Comparison of ENCODE assay signal across 16 cellular contexts in the genomic region with DNA sequence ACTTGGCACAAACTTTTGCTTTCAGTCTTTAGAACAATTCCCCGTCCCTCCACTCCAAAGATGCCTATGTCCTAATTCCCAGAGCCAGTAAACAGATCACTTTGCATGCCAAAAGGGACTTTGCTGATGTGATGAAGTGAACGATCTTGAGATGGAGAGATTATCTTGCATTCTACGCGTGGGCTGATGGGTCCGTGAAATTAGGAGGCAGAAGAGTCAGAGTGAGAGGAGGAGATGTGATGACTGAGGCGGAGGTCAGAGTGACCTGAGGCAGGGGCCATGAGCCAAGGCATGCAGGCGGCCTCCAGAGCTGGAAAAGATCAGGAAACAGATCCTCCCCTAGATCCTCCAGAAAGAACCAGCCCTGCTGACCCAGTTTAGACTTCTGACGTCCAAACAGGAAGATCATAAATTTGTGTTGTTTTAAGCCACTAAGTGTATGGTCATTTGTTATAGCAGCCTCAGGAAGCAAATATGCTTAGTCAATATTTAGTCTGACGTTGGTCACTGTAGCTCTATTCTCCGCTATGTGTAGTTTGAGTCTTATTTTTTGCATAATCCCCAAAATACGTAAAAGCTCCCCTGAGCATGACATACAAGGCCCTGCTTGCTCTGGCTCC.
DNase-seq lines count a peak whose midpoint lies in the region; ATAC-seq and TF ChIP-seq lines count a peak whose summit lies in the region.
"Had no signal": no experiment of that assay in that cellular context is flagged by ENCODE, and none has a peak within 500 bp of the region (broad histone marks: within the 10 kb centered on the region; RNA-seq: fewer than 3 reads in every experiment).

No MANE protein-coding gene starts in this region.

- WGBS in IMR-90 (ENCODE audit: extremely low coverage in 2 of 2, insufficient read length in 1 of 2), 2 experiments = no CpG with 5 or more reads among the region's 11 CpGs

- H3K9me3 ChIP-seq in IMR-90 (ENCODE audit: control insufficient read depth, insufficient read depth, low read length) (peaks cover 2% of the 10 kb centered on the region), uterus (no peaks in the 10 kb centered on the region)

- H3K4me1 ChIP-seq in IMR-90 (ENCODE audit: control insufficient read depth, insufficient read depth, low read length) (peaks cover 17% of the 10 kb centered on the region), uterus (no peaks in the 10 kb centered on the region)

- POLR2A ChIA-PET in IMR-90 (lab: Charles Lee; ENCODE audit: unreplicated experiment) = interaction anchor here (0.6 kb wide), 1 partner anchor 129 kb away, joined by 7 read pairs; no protein-coding TSS in a partner anchor

- no peak overlapping the region for H3K4me2 ChIP-seq in IMR-90 (ENCODE audit: low read depth, low read length)
- H3K4me2 ChIP-seq: GM23338 had no signal

- H3K27ac ChIP-seq in IMR-90 (ENCODE audit: insufficient read depth, low read length) = no peak overlapping the region
- H3K27ac ChIP-seq in uterus = peak overlapping the region in 1 of 2 donors; percentile 66
- H3K27ac ChIP-seq: BLaER1 treated with 17β-estradiol and CSF1 and Interleukin-3, amounts not matched to agents 10 nM and 100 nM had no signal

- H4K20me1 ChIP-seq in IMR-90 (ENCODE audit: insufficient read depth, low read length) = no peaks in the 10 kb centered on the region
- H4K20me1 ChIP-seq: BLaER1 treated with 17β-estradiol and CSF1 and Interleukin-3, amounts not matched to agents 10 nM and 100 nM had no signal

- BruUV-seq in IMR-90 (replicated peaks; lab: Mats Ljungman, UMichigan) = no TSS peak

- no peaks in the 10 kb centered on the region for H3K9me3 Mint-ChIP-seq in activated naive CD4-positive, alpha-beta T cell treated with anti-CD3 and anti-CD28 coated beads, Interleukin-2, amount 50 U/mL, for 24 hours
- H3K9me3 Mint-ChIP-seq: CD4-positive, alpha-beta T cell had no signal

- TF ChIP-seq POLR2A in IMR-90 (IDR thresholded peaks at IDR 0.05; ENCODE audit: low read depth, low read length) (no peak), uterus (IDR thresholded peaks at IDR 0.05) (no peak)

- peak overlapping the region; percentile 26; the same call in 1 of the 2 replicates for H3K18ac ChIP-seq in IMR-90 (ENCODE audit: low read depth, low read length)

- H2AFZ ChIP-seq in IMR-90 (replicated peaks; ENCODE audit: low read length, poor library complexity) = no peak overlapping the region
- H2AFZ ChIP-seq: GM23338 had no signal

- peak overlapping the region; percentile 62; the same call in 1 of the 2 replicates for H2BK120ac ChIP-seq in IMR-90 (ENCODE audit: low read depth, low read length)

- in situ Hi-C loops in IMR-90 (cut with MboI; ENCODE audit: low sequenced_read_pairs) = no loop called here

- intact Hi-C loops in IMR-90 (cut with micrococcal nuclease) (no loop called here), uterus (cut with DNase I; ENCODE audit: low total_unique reads) (no loop called here)

- H3K27me3 Mint-ChIP-seq in activated naive CD4-positive, alpha-beta T cell treated with anti-CD3 and anti-CD28 coated beads, Interleukin-2, amount 50 U/mL, for 24 hours = no peaks in the 10 kb centered on the region
- H3K27me3 Mint-ChIP-seq: CD4-positive, alpha-beta T cell had no signal

- no peak for DNase-seq in activated naive CD4-positive, alpha-beta T cell treated with Interleukin-2 at 50 U/mL for 16 hours
- DNase-seq in IMR-90 (no peak), fibroblast of villous mesenchyme (ENCODE audit: low read depth) (peak; percentile 70), uterus (peak; percentile 65 to 73), NCI-H226 (no peak)
- DNase-seq: ACHN; CD4-positive, alpha-beta T cell; DMS153; H7 had no signal

- no peak overlapping the region for H2BK5ac ChIP-seq in IMR-90 (ENCODE audit: low read depth, low read length, poor library complexity, severe bottlenecking)

- no peaks in the 10 kb centered on the region for H3K36me3 Mint-ChIP-seq in activated naive CD4-positive, alpha-beta T cell treated with anti-CD3 and anti-CD28 coated beads, Interleukin-2, amount 50 U/mL, for 24 hours

- dilution Hi-C loops in IMR-90 (cut with HindIII; ENCODE audit: low sequenced_read_pairs, unreplicated experiment) = no loop called here

- CTCF ChIA-PET in IMR-90 (lab: Yijun Ruan, JAX) = no interaction called here

- H3K9me1 ChIP-seq in IMR-90 (ENCODE audit: insufficient read depth, low read length) = peaks cover 15% of the 10 kb centered on the region

- no peak overlapping the region for H4K5ac ChIP-seq in IMR-90 (ENCODE audit: low read depth, low read length)

- no peak for TF ChIP-seq CTCF in IMR-90 (conservative IDR thresholded peaks at IDR 0.05; ENCODE audit: low read depth, low read length)
- TF ChIP-seq CTCF in fibroblast of villous mesenchyme (IDR thresholded peaks at IDR 0.05; ENCODE audit: insufficient read depth, low read depth, low read length) = no peak
- no peak for TF ChIP-seq CTCF in uterus (IDR thresholded peaks at IDR 0.05)

- H3K36me3 ChIP-seq in IMR-90 (ENCODE audit: control insufficient read depth, insufficient read depth, low read length) (no peaks in the 10 kb centered on the region), uterus (no peaks in the 10 kb centered on the region)
- H3K36me3 ChIP-seq: BLaER1 treated with 17β-estradiol and CSF1 and Interleukin-3, amounts not matched to agents 10 nM and 100 nM had no signal

- TF ChIP-seq RAD21 in IMR-90 (IDR thresholded peaks at IDR 0.05; ENCODE audit: low read length) = no peak

- H3K4me1 Mint-ChIP-seq in activated naive CD4-positive, alpha-beta T cell treated with anti-CD3 and anti-CD28 coated beads, Interleukin-2, amount 50 U/mL, for 24 hours = peaks cover 44% of the 10 kb centered on the region
- H3K4me1 Mint-ChIP-seq: GM23338 had no signal

- peak overlapping the region; percentile 44 for H3K27ac Mint-ChIP-seq in activated naive CD4-positive, alpha-beta T cell treated with anti-CD3 and anti-CD28 coated beads, Interleukin-2, amount 50 U/mL, for 24 hours
- H3K27ac Mint-ChIP-seq: CD4-positive, alpha-beta T cell; GM23338 had no signal

- H2BK20ac ChIP-seq in IMR-90 (ENCODE audit: low read depth, low read length) = no peak overlapping the region

- H3K4ac ChIP-seq in IMR-90 (ENCODE audit: low read depth, low read length) = no peak overlapping the region

- no peak overlapping the region for H3K14ac ChIP-seq in IMR-90 (replicated peaks; ENCODE audit: low read depth, low read length)

- H3K79me1 ChIP-seq in IMR-90 (ENCODE audit: low read depth in 1 of 2, low read length in 2 of 2) = no peaks in the 10 kb centered on the region; a peak in 1 of 4 replicates

- no peak overlapping the region for H3K23ac ChIP-seq in IMR-90 (ENCODE audit: low read depth, low read length)

- no peak overlapping the region for H3K4me3 ChIP-seq in IMR-90 (ENCODE audit: insufficient read depth, low read depth, low read length)
- H3K4me3 ChIP-seq in fibroblast of villous mesenchyme (ENCODE audit: low read depth, low read length) = no peak overlapping the region
- no peak overlapping the region for H3K4me3 ChIP-seq in uterus
- H3K4me3 ChIP-seq: BLaER1 treated with 17β-estradiol and CSF1 and Interleukin-3, amounts not matched to agents 10 nM and 100 nM; GM12878; GM23338; K562 had no signal

- no peak for ATAC-seq in IMR-90 (ENCODE audit: low read depth)
- ATAC-seq in GM19395 (IDR thresholded peaks at IDR 0.05; ENCODE audit: unreplicated experiment) = no peak
- ATAC-seq in HG02840 (IDR thresholded peaks at IDR 0.05; ENCODE audit: low FRiP score, unreplicated experiment) = no peak
- ATAC-seq: GM12878, GM23338, K562 had no signal

- no peak overlapping the region for H4K91ac ChIP-seq in IMR-90 (ENCODE audit: insufficient read depth, low read depth, low read length)

- no peak overlapping the region for H3K56ac ChIP-seq in IMR-90 (ENCODE audit: extremely low read depth, insufficient read depth, low read length)

- no peak overlapping the region for H3K4me3 Mint-ChIP-seq in activated naive CD4-positive, alpha-beta T cell treated with anti-CD3 and anti-CD28 coated beads, Interleukin-2, amount 50 U/mL, for 24 hours
- H3K4me3 Mint-ChIP-seq: CD4-positive, alpha-beta T cell; GM23338 had no signal

- H3K9ac ChIP-seq in IMR-90 (ENCODE audit: low read depth, low read length) = no peak overlapping the region
- H3K9ac ChIP-seq: BLaER1 treated with 17β-estradiol and CSF1 and Interleukin-3, amounts not matched to agents 10 nM and 100 nM had no signal

- no peak overlapping the region for H4K8ac ChIP-seq in IMR-90 (ENCODE audit: low read depth in 2 of 2, low read length in 2 of 2)

- H3K27me3 ChIP-seq in IMR-90 (ENCODE audit: control insufficient read depth, insufficient read depth, low read length) (no peaks in the 10 kb centered on the region), uterus (no peaks in the 10 kb centered on the region)

- no peak overlapping the region for H2BK15ac ChIP-seq in IMR-90 (ENCODE audit: low read depth, low read length)

- no peak overlapping the region for H2AK9ac ChIP-seq in IMR-90 (replicated peaks; ENCODE audit: low read depth, low read length, poor library complexity)

- peak overlapping the region; percentile 47; the same call in 1 of the 2 replicates for H2AK5ac ChIP-seq in IMR-90 (ENCODE audit: low read depth, low read length)

TF ChIP-seq in IMR-90, 13 proteins besides CTCF, POLR2A, EP300 and RAD21 (continues in another document):
- TF ChIP-seq NFE2L2 (IDR thresholded peaks at IDR 0.05; ENCODE audit: low read depth, low read length) = no peak
- TF ChIP-seq, protein P1, sequence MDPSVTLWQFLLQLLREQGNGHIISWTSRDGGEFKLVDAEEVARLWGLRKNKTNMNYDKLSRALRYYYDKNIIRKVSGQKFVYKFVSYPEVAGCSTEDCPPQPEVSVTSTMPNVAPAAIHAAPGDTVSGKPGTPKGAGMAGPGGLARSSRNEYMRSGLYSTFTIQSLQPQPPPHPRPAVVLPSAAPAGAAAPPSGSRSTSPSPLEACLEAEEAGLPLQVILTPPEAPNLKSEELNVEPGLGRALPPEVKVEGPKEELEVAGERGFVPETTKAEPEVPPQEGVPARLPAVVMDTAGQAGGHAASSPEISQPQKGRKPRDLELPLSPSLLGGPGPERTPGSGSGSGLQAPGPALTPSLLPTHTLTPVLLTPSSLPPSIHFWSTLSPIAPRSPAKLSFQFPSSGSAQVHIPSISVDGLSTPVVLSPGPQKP (IDR thresholded peaks at IDR 0.05; ENCODE audit: borderline replicate concordance, low read depth, low read length) = no peak
- TF ChIP-seq, protein P2, sequence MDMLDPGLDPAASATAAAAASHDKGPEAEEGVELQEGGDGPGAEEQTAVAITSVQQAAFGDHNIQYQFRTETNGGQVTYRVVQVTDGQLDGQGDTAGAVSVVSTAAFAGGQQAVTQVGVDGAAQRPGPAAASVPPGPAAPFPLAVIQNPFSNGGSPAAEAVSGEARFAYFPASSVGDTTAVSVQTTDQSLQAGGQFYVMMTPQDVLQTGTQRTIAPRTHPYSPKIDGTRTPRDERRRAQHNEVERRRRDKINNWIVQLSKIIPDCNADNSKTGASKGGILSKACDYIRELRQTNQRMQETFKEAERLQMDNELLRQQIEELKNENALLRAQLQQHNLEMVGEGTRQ (IDR thresholded peaks at IDR 0.05; ENCODE audit: low read depth, low read length) = no peak
- TF ChIP-seq BHLHE40 (IDR thresholded peaks at IDR 0.05; ENCODE audit: low read depth, low read length) = no peak
- TF ChIP-seq RCOR1 (IDR thresholded peaks at IDR 0.05; ENCODE audit: insufficient replicate concordance, low read length) = no peak
- no peak for TF ChIP-seq MXI1 (IDR thresholded peaks at IDR 0.05; ENCODE audit: borderline replicate concordance, low read depth, low read length)
- TF ChIP-seq CEBPB (IDR thresholded peaks at IDR 0.05; ENCODE audit: low read depth, low read length) = no peak

Comparison
In these comparisons a context has a peak if more than half of its experiments do, and no peak if none do; other contexts are left out.
1. DNase-seq: peak in fibroblast of villous mesenchyme (single experiment) and uterus (2 of 2); none in activated naive CD4-positive, alpha-beta T cell treated with Interleukin-2 at 50 U/mL for 16 hours (single experiment), IMR-90 (single experiment) and NCI-H226 (single experiment).